ENCODE assay signal across 23 cellular contexts in genomic region chr1:2177541-2177940, GRCh38.
"Had no signal": no experiment of that assay in that cellular context is flagged by ENCODE, and none has a peak within 500 bp of the region (broad histone marks: within the 10 kb centered on the region; RNA-seq: fewer than 3 reads in every experiment).

No MANE protein-coding gene starts in this region.

- H3K4me3 ChIP-seq: MG63, SJSA1, SK-N-MC had no signal

- H3K9me3 ChIP-seq: MG63 had no signal

- DNase-seq: Karpas-422, KG1, MG63, NCI-H1092, NCI-H1105 treated with DMSO at 0.1 percent for 48 hours, NCI-H1417 treated with DMSO at 0.1 percent for 48 hours, NCI-H146, NCI-H1694 treated with DMSO at 0.1 percent for 48 hours, NCI-H1930, NCI-H2081, NCI-H2107, NCI-H2227 treated with DMSO at 0.1 percent for 48 hours, NCI-H524, NCI-H526 treated with DMSO at 0.1 percent for 48 hours, NCI-H748 treated with DMSO at 0.1 percent for 48 hours, Right ventricle myocardium superior, RPMI8226, SIG-M5 had no signal

- FAIRE-seq: HTR-8/SVneo, RCC 7860 had no signal

- H3K27me3 ChIP-seq: MG63, SJSA1 had no signal

- H3K36me3 ChIP-seq: MG63, SJSA1 had no signal

- H3K27ac ChIP-seq: HL-60, SJSA1, SK-N-MC had no signal
